In the genomic region with DNA sequence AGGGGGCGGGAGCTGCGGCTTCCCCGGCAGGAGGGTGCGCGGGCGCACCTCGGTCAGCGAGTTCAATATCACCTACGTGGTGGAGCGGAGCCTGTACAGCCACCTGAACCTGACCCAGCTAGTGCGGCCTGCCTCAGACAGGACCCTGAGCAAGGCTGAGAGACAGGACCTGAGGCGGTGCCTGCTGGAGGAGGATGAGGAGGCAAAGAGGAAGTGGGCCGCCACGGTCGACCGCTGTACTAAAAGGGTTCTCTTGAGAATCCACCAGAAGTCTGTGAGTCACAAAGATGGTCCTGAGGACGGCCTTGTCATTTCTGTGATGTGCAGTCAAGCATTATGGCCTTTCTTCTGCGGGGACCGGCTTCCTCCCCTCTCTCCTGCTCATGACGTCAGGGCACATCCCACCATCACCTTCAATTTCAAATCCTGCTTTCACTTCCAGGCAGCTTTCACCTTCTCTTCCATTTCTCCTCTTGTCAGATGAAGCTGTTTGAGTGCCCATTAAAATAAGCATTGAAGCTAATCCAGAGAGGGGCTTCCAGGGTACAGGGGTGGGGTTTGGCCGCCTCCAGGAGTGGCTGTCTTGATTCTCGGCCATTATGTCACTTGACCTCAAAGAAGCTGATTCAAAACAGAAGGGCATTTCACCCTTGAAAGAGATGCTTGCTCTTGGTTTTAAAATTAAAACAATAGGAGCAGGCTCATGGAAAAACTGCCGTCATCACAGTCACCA, we compare ENCODE assay signal across 10 cellular contexts.
A peak's percentile ranks its signal among the peaks of the same experiment; 100 is the strongest.
DNase-seq lines count a peak whose midpoint lies in the region; ATAC-seq, FAIRE-seq and TF ChIP-seq lines count a peak whose summit lies in the region.
"Had no signal": no experiment of that assay in that cellular context is flagged by ENCODE, and none has a peak within 500 bp of the region (broad histone marks: within the 10 kb centered on the region; RNA-seq: fewer than 3 reads in every experiment).

No MANE protein-coding gene starts in this region.

- DNase-seq in GM12865 (ENCODE audit: low read depth) (peak; percentile 85), fibroblast of lung (ENCODE audit: low read depth in 2 of 2) (no peak), NCI-H2107 treated with DMSO at 0.1 percent for 48 hours (lab: John Stamatoyannopoulos, UW; ENCODE audit: unreplicated experiment) (no peak), HuH-7.5 (ENCODE audit: low spot score) (no peak), HTR-8/SVneo (ENCODE audit: insufficient read length, low spot score) (no peak), NCI-H128 (lab: John Stamatoyannopoulos, UW; ENCODE audit: unreplicated experiment) (no peak)

- H3K27me3 ChIP-seq in fibroblast of lung (ENCODE audit: control insufficient read depth, insufficient read depth, low read length) = no peaks in the 10 kb centered on the region
- H3K27me3 ChIP-seq: neutrophil had no signal

- no peak overlapping the region for H3K4me2 ChIP-seq in fibroblast of lung (ENCODE audit: extremely low read depth, insufficient read depth, low read length)

- H3K4me3 ChIP-seq in GM12865 (ENCODE audit: low read depth, low read length) (no peak overlapping the region), fibroblast of lung (replicated peaks in 1 of 4; ENCODE audit: control extremely low read depth in 1 of 4, insufficient read depth in 1 of 4, low read depth in 3 of 4, low read length in 4 of 4) (no peak overlapping the region)

- ATAC-seq in GM21381 (IDR thresholded peaks at IDR 0.05; ENCODE audit: unreplicated experiment) (peak; percentile 89), HG03432 (IDR thresholded peaks at IDR 0.05; ENCODE audit: unreplicated experiment) (peak; percentile 94)

- no peak for TF ChIP-seq CTCF in GM12865 (IDR thresholded peaks at IDR 0.05; ENCODE audit: insufficient read depth, low read depth, low read length, missing control alignments)
- TF ChIP-seq CTCF in fibroblast of lung (conservative IDR thresholded peaks at IDR 0.05 in 1 of 2, IDR thresholded peaks at IDR 0.05 in 1 of 2; ENCODE audit: low read depth in 1 of 2, low read length in 2 of 2) = no peak

- peaks cover 14% of the 10 kb centered on the region for H3K36me3 ChIP-seq in fibroblast of lung (ENCODE audit: control insufficient read depth, insufficient read depth, low read length)
- H3K36me3 ChIP-seq: neutrophil had no signal

- H3K9me3 ChIP-seq in fibroblast of lung (ENCODE audit: control insufficient read depth, insufficient read depth, low read depth, low read length) = no peaks in the 10 kb centered on the region
- H3K9me3 ChIP-seq: neutrophil had no signal

- peaks cover 24% of the 10 kb centered on the region for H3K4me1 ChIP-seq in fibroblast of lung (ENCODE audit: control insufficient read depth, extremely low read depth, insufficient read depth, low read length)

- no peaks in the 10 kb centered on the region for H4K20me1 ChIP-seq in fibroblast of lung (ENCODE audit: control insufficient read depth, extremely low read depth, insufficient read depth, low read length)

- no peak overlapping the region for H3K9ac ChIP-seq in fibroblast of lung (ENCODE audit: insufficient read depth, low read length)

- no peak for FAIRE-seq in HTR-8/SVneo (lab: Jason Lieb, UNC)
- FAIRE-seq: G401.6 had no signal

- no peak overlapping the region for H2AFZ ChIP-seq in fibroblast of lung (ENCODE audit: low read length)

- H3K79me2 ChIP-seq in fibroblast of lung (ENCODE audit: control insufficient read depth, insufficient read depth, low read length) = no peaks in the 10 kb centered on the region

- peak overlapping the region; percentile 59 for H3K27ac ChIP-seq in fibroblast of lung (ENCODE audit: insufficient read depth, low read length)
- H3K27ac ChIP-seq: neutrophil had no signal
